ENCODE assay signal across 8 cellular contexts in genomic region chr21:44802396-44803153, GRCh38. TPM values are rescaled to one million over a fixed set of nuclear protein-coding genes. Genes with fewer than 3 reads are reported as not detected.
DNase-seq lines count a peak whose midpoint lies in the region; ATAC-seq and TF ChIP-seq lines count a peak whose summit lies in the region.

No MANE protein-coding gene starts in this region.

- WGBS in mesodermal cell (ENCODE audit: insufficient coverage in 2 of 2), 2 experiments = 21 to 43% methylated on average over 13 to 26 of the region's 32 CpGs

- peak overlapping the region; percentile 82 for H3K9ac ChIP-seq in MM.1S (ENCODE audit: low read length)

- no peaks in the 10 kb centered on the region for H3K9me3 ChIP-seq in MM.1S (replicated peaks; ENCODE audit: insufficient read depth, low read length)
- no peaks in the 10 kb centered on the region for H3K9me3 ChIP-seq in breast epithelium
- H3K9me3 ChIP-seq in mesodermal cell (ENCODE audit: control insufficient read depth, low read length) = no peaks in the 10 kb centered on the region

- peaks cover 18% of the 10 kb centered on the region; the same call in 1 of the 2 replicates for H4K20me1 ChIP-seq in MM.1S (ENCODE audit: insufficient read depth, low read length)

- H3K4me1 Mint-ChIP-seq in activated CD8-positive, alpha-beta memory T cell treated with anti-CD3 and anti-CD28 coated beads, Interleukin-2, amount 10 ng/mL, durations not matched to agents 7 days and 5 days = peaks cover 49% of the 10 kb centered on the region

- no peaks in the 10 kb centered on the region for H3K27me3 Mint-ChIP-seq in activated CD8-positive, alpha-beta memory T cell treated with anti-CD3 and anti-CD28 coated beads, Interleukin-2, amount 10 ng/mL, durations not matched to agents 7 days and 5 days

- peaks cover 5% of the 10 kb centered on the region; the same call in 1 of the 2 replicates for H3K36me3 ChIP-seq in MM.1S (replicated peaks; ENCODE audit: insufficient read depth, low read length)
- no peaks in the 10 kb centered on the region for H3K36me3 ChIP-seq in breast epithelium
- H3K36me3 ChIP-seq in mesodermal cell (ENCODE audit: control insufficient read depth, insufficient read depth, low read length) = peaks cover 72% of the 10 kb centered on the region

- peaks cover 55% of the 10 kb centered on the region for H3K79me2 ChIP-seq in MM.1S (ENCODE audit: low read length)

- H3K27ac Mint-ChIP-seq in activated CD8-positive, alpha-beta memory T cell treated with anti-CD3 and anti-CD28 coated beads, Interleukin-2, amount 10 ng/mL, durations not matched to agents 7 days and 5 days = peak overlapping the region; percentile 76

- H2AFZ ChIP-seq in MM.1S (ENCODE audit: low read length) = peak overlapping the region; percentile 92

- H3K27ac ChIP-seq in MM.1S (ENCODE audit: low read length) (no peak overlapping the region), breast epithelium (peak overlapping the region; percentile 60 to 73), mesodermal cell (ENCODE audit: low read depth, low read length, severe bottlenecking) (peak overlapping the region; percentile 64)

- H3K27me3 ChIP-seq in MM.1S (replicated peaks; ENCODE audit: insufficient read depth, low read length) = no peaks in the 10 kb centered on the region
- no peaks in the 10 kb centered on the region for H3K27me3 ChIP-seq in breast epithelium

- H3K4me1 ChIP-seq in MM.1S (ENCODE audit: low read length) (peaks cover 20% of the 10 kb centered on the region; the same call in 1 of the 2 replicates), breast epithelium (peaks cover 0 to 6% of the 10 kb centered on the region in 2 donors), mesodermal cell (ENCODE audit: control insufficient read depth, insufficient read depth, low read length, poor library complexity, severe bottlenecking) (peaks cover 14% of the 10 kb centered on the region)

- H3K9me3 Mint-ChIP-seq in activated CD8-positive, alpha-beta memory T cell treated with anti-CD3 and anti-CD28 coated beads, Interleukin-2, amount 10 ng/mL, durations not matched to agents 7 days and 5 days (ENCODE audit: low read depth) = no peaks in the 10 kb centered on the region

- no peak for TF ChIP-seq POLR2A in breast epithelium (IDR thresholded peaks at IDR 0.05)

- intact Hi-C loops in breast epithelium (cut with DNase I; ENCODE audit: low total_unique reads) (loop anchor here (5.0 kb wide), 1 partner anchor 70 kb away; the partner anchor contains the start of gene PTTG1IP), posterior vena cava (cut with DNase I) (no loop called here)

- H3K4me3 ChIP-seq in MM.1S (ENCODE audit: low read length) (peak overlapping the region; percentile 93), breast epithelium (peak overlapping the region; percentile 80 to 93 (median 86)), mesodermal cell (ENCODE audit: extremely low read depth, insufficient read depth, low read length, poor library complexity, severe bottlenecking) (peak overlapping the region; percentile 91)

- TF ChIP-seq CTCF in MM.1S (IDR thresholded peaks at IDR 0.05; ENCODE audit: low read length) (peak; percentile 23; the same call in 1 of the 2 replicates), breast epithelium (IDR thresholded peaks at IDR 0.05) (no peak)

- ATAC-seq in activated CD8-positive, alpha-beta memory T cell treated with anti-CD3 and anti-CD28 coated beads, Interleukin-2, amount 10 ng/mL, durations not matched to agents 7 days and 5 days = peak; percentile 5

- no peak for DNase-seq in activated CD8-positive, alpha-beta memory T cell treated with anti-CD3 and anti-CD28 coated beads, Interleukin-2, amount 10 ng/mL, durations not matched to agents 7 days and 5 days
- no peak for DNase-seq in activated CD8-positive, alpha-beta memory T cell treated with anti-CD3 and anti-CD28 coated beads, Interleukin-2, amount 50 U/mL, for 4 hours
- DNase-seq in MM.1S (peak; percentile 54), breast epithelium (ENCODE audit: low spot score in 2 of 2) (no peak), posterior vena cava (ENCODE audit: low spot score) (no peak), NCI-H524 treated with DMSO at 0.1 percent for 48 hours (lab: John Stamatoyannopoulos, UW) (no peak), KG1 (lab: John Stamatoyannopoulos, UW) (no peak)

- 0 out of 2 replicates have a peak, but pooled peaks cover 7% of the 10 kb centered on the region for H3F3A ChIP-seq in MM.1S (ENCODE audit: insufficient read depth, low read length)

- CTCF ChIA-PET in activated CD8-positive, alpha-beta memory T cell treated with anti-CD3 and anti-CD28 coated beads, Interleukin-2, amount 10 ng/mL, durations not matched to agents 7 days and 5 days (lab: Charles Lee) = interaction anchor here (1.0 to 4.9 kb wide), 16 partner anchors 9 to 313 kb away, joined by 3 to 56 read pairs (median 6); partner anchors contain the start of genes KRTAP12-3, PTTG1IP and SUMO3

- no peaks in the 10 kb centered on the region for H3K9me2 ChIP-seq in MM.1S (replicated peaks; ENCODE audit: insufficient read depth, low read length)

- peak overlapping the region; percentile 88 for H3K4me2 ChIP-seq in MM.1S (ENCODE audit: low read depth, low read length)

- H3K36me3 Mint-ChIP-seq in activated CD8-positive, alpha-beta memory T cell treated with anti-CD3 and anti-CD28 coated beads, Interleukin-2, amount 10 ng/mL, durations not matched to agents 7 days and 5 days = peaks cover 46% of the 10 kb centered on the region

- peak overlapping the region; percentile 99 for H3K4me3 Mint-ChIP-seq in activated CD8-positive, alpha-beta memory T cell treated with anti-CD3 and anti-CD28 coated beads, Interleukin-2, amount 10 ng/mL, durations not matched to agents 7 days and 5 days

RNA-seq across cellular contexts. Expression of gene UBE2G2, which starts 1.0 kb away (rescaled TPM):
- total RNA-seq in activated CD8-positive, alpha-beta memory T cell treated with anti-CD3 and anti-CD28 coated beads, Interleukin-2, amount 10 ng/mL, durations not matched to agents 7 days and 5 days = 100 to 1,000 TPM; 103 to 121 TPM
- 100 to 1,000 TPM in 1 of 3 donors, 10 to 100 TPM in 2; 84.8 to 128 (median 99.2) TPM for total RNA-seq in breast epithelium
- 46.6 TPM for polyA plus RNA-seq in mesodermal cell (2013, experiment 1 of 2)
- polyA plus RNA-seq in mesodermal cell (2013, experiment 2 of 2) = 39.9 TPM
- 10 to 100 TPM; 72.6 to 75.6 TPM for total RNA-seq in posterior vena cava

RNA-seq across cellular contexts. Expression of gene SUMO3, which starts 15.3 kb away (rescaled TPM):
- 10 to 100 TPM; 86.1 to 93.7 TPM for total RNA-seq in activated CD8-positive, alpha-beta memory T cell treated with anti-CD3 and anti-CD28 coated beads, Interleukin-2, amount 10 ng/mL, durations not matched to agents 7 days and 5 days
- total RNA-seq in breast epithelium (10 to 100 TPM; 64.2 to 64.8 (median 64.4) TPM), posterior vena cava (10 to 100 TPM; 53.5 to 58.3 TPM)
- polyA plus RNA-seq in mesodermal cell (2013, experiment 1 of 2) = 108 TPM
- 108 TPM for polyA plus RNA-seq in mesodermal cell (2013, experiment 2 of 2)
